In genomic region chr1:20787100-20787774, GRCh38 we compare ENCODE assay signal across 1 cellular context.
TF ChIP-seq lines count a peak whose summit lies in the region.

TSS of gene HP1BP3 (minus strand) at chr1:20787307. CDS start at chr1:20780440, 6,867 bp downstream.

TF ChIP-seq in K562, 482 proteins besides CTCF, POLR2A, EP300 and RAD21 (continued from another document and continues in another):
- TF ChIP-seq SMARCB1 (IDR thresholded peaks at IDR 0.05; ENCODE audit: insufficient read length, low read depth) = no peak
- TF ChIP-seq RBBP5 (IDR thresholded peaks at IDR 0.05; ENCODE audit: borderline replicate concordance, insufficient read depth, low read length, poor library complexity, severe bottlenecking) = no peak
- TF ChIP-seq CTBP1 (IDR thresholded peaks at IDR 0.05; ENCODE audit: borderline replicate concordance) = peak; percentile 74
- TF ChIP-seq AFF1 (IDR thresholded peaks at IDR 0.05; ENCODE audit: low read depth in 1 of 2, partially characterized antibody in 2 of 2) = peak in 1 of 2 experiments; percentile 46
- TF ChIP-seq HNRNPLL (IDR thresholded peaks at IDR 0.05; ENCODE audit: low read depth, low read length, poor library complexity, severe bottlenecking) = peak; percentile 67
- TF ChIP-seq, protein P1, sequence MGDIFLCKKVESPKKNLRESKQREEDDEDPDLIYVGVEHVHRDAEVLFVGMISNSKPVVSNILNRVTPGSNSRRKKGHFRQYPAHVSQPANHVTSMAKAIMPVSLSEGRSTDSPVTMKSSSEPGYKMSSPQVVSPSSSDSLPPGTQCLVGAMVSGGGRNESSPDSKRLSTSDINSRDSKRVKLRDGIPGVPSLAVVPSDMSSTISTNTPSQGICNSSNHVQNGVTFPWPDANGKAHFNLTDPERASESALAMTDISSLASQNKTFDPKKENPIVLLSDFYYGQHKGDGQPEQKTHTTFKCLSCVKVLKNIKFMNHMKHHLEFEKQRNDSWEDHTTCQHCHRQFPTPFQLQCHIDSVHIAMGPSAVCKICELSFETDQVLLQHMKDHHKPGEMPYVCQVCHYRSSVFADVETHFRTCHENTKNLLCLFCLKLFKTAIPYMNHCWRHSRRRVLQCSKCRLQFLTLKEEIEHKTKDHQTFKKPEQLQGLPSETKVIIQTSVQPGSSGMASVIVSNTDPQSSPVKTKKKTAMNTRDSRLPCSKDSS (IDR thresholded peaks at IDR 0.05; ENCODE audit: low read depth, partially characterized antibody) = no peak
- TF ChIP-seq CREM (IDR thresholded peaks at IDR 0.05; ENCODE audit: low read depth) = peak; percentile 43; the same call in 1 of the 2 replicates
- no peak for TF ChIP-seq KLF1 (tag; IDR thresholded peaks at IDR 0.05)
- peak; percentile 12 for TF ChIP-seq RBFOX2 (IDR thresholded peaks at IDR 0.05; ENCODE audit: low read depth, low read length)
- TF ChIP-seq SETDB1 (IDR thresholded peaks at IDR 0.05; ENCODE audit: low read length) = peak; percentile 15
- TF ChIP-seq CSDE1 (IDR thresholded peaks at IDR 0.05) = no peak
- no peak for TF ChIP-seq SNAPC5 (CRISPR knock-in tag; IDR thresholded peaks at IDR 0.05)
- no peak for TF ChIP-seq TSC22D4 (tag; IDR thresholded peaks at IDR 0.05)
- TF ChIP-seq, protein P2, sequence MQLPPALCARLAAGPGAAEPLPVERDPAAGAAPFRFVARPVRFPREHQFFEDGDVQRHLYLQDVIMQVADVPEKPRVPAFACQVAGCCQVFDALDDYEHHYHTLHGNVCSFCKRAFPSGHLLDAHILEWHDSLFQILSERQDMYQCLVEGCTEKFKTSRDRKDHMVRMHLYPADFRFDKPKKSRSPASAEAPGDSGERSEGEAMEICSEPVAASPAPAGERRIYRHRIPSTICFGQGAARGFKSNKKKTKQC (CRISPR knock-in tag; IDR thresholded peaks at IDR 0.05) = peak; percentile 52; the same call in 1 of the 2 replicates
- 0 out of 2 replicates have a peak, but pooled peaks have one; percentile 11 for TF ChIP-seq SMC3 (conservative IDR thresholded peaks at IDR 0.05; ENCODE audit: insufficient read depth, low read depth, low read length)
- TF ChIP-seq NFRKB (IDR thresholded peaks at IDR 0.05; ENCODE audit: low read depth) = peak; percentile 76; the same call in 1 of the 2 replicates
- no peak for TF ChIP-seq E2F5 (CRISPR knock-in tag; IDR thresholded peaks at IDR 0.05)
- TF ChIP-seq ZNF589 (CRISPR knock-in tag; IDR thresholded peaks at IDR 0.05; ENCODE audit: low read depth) = peak; percentile 91
- TF ChIP-seq ZNF76 (CRISPR knock-in tag; IDR thresholded peaks at IDR 0.05; ENCODE audit: borderline replicate concordance) = peak; percentile 3; the same call in 1 of the 2 replicates
- TF ChIP-seq FOXJ3 (CRISPR knock-in tag; IDR thresholded peaks at IDR 0.05) = no peak
- TF ChIP-seq, protein P3, sequence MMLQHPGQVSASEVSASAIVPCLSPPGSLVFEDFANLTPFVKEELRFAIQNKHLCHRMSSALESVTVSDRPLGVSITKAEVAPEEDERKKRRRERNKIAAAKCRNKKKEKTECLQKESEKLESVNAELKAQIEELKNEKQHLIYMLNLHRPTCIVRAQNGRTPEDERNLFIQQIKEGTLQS (IDR thresholded peaks at IDR 0.05) = no peak
- TF ChIP-seq, protein P3 (CRISPR knock-in tag; conservative IDR thresholded peaks at IDR 0.05) = no peak
- TF ChIP-seq BACH1 (tag; IDR thresholded peaks at IDR 0.05) = peak; percentile 38; the same call in 1 of the 2 replicates
- peak; percentile 44 for TF ChIP-seq SAP30 (IDR thresholded peaks at IDR 0.05; ENCODE audit: borderline replicate concordance, insufficient read depth, low read depth, low read length, poor library complexity, severe bottlenecking)
- no peak for TF ChIP-seq XRCC5 (IDR thresholded peaks at IDR 0.05; ENCODE audit: low read depth, low read length)
- TF ChIP-seq REST (CRISPR knock-in tag; IDR thresholded peaks at IDR 0.05; ENCODE audit: low read depth) = 0 out of 2 replicates have a peak, but pooled peaks have one; percentile 18
- 0 out of 2 replicates have a peak, but pooled peaks have one; percentile 2 for TF ChIP-seq ARID3A (IDR thresholded peaks at IDR 0.05; ENCODE audit: borderline replicate concordance, low read depth, low read length)
- no peak for TF ChIP-seq EWSR1 (IDR thresholded peaks at IDR 0.05; ENCODE audit: borderline replicate concordance, low read depth, partially characterized antibody)
- no peak for TF ChIP-seq ZNF23 (CRISPR knock-in tag; IDR thresholded peaks at IDR 0.05)
- TF ChIP-seq ZBED1 (IDR thresholded peaks at IDR 0.05) = no peak
- TF ChIP-seq ZNF146 (CRISPR knock-in tag; IDR thresholded peaks at IDR 0.05; ENCODE audit: unreplicated experiment) = no peak
- peak; percentile 36 to 89 (median 82) for TF ChIP-seq YY1 (IDR thresholded peaks at IDR 0.05; ENCODE audit: borderline replicate concordance in 1 of 3, control insufficient read depth in 1 of 3, extremely low read depth in 1 of 3, insufficient read depth in 3 of 3, insufficient read length in 1 of 3, insufficient replicate concordance in 2 of 3, low read depth in 1 of 3, low read length in 2 of 3)
- TF ChIP-seq, protein P4, sequence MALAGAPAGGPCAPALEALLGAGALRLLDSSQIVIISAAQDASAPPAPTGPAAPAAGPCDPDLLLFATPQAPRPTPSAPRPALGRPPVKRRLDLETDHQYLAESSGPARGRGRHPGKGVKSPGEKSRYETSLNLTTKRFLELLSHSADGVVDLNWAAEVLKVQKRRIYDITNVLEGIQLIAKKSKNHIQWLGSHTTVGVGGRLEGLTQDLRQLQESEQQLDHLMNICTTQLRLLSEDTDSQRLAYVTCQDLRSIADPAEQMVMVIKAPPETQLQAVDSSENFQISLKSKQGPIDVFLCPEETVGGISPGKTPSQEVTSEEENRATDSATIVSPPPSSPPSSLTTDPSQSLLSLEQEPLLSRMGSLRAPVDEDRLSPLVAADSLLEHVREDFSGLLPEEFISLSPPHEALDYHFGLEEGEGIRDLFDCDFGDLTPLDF (CRISPR knock-in tag; IDR thresholded peaks at IDR 0.05) = 0 out of 2 replicates have a peak, but pooled peaks have one; percentile 9
- TF ChIP-seq CBFB (CRISPR knock-in tag; IDR thresholded peaks at IDR 0.05) = no peak
- TF ChIP-seq ZBTB43 (CRISPR knock-in tag; IDR thresholded peaks at IDR 0.05) = no peak
- TF ChIP-seq ZNF592 (IDR thresholded peaks at IDR 0.05) = 0 out of 2 replicates have a peak, but pooled peaks have one; percentile 59
